In genomic region chr10:97028126-97028831, GRCh38 we compare ENCODE assay signal across 17 cellular contexts.
DNase-seq lines count a peak whose midpoint lies in the region; ATAC-seq and TF ChIP-seq lines count a peak whose summit lies in the region.
"Had no signal": no experiment of that assay in that cellular context is flagged by ENCODE, and none has a peak within 500 bp of the region (broad histone marks: within the 10 kb centered on the region; RNA-seq: fewer than 3 reads in every experiment).

No MANE protein-coding gene starts in this region.

- peaks cover 4% of the 10 kb centered on the region for H3K27me3 ChIP-seq in kidney epithelial cell (ENCODE audit: control insufficient read depth, insufficient read depth, low read length)
- H3K27me3 ChIP-seq: ovary, sigmoid colon, upper lobe of left lung had no signal

- TF ChIP-seq CTCF in AG09309 (IDR thresholded peaks at IDR 0.05; ENCODE audit: control insufficient read depth, insufficient read depth, low read depth, low read length, missing control alignments): no peak
- TF ChIP-seq CTCF in kidney epithelial cell (IDR thresholded peaks at IDR 0.05; ENCODE audit: insufficient read depth, low read length, poor library complexity, severe bottlenecking): no peak

- no peak for ATAC-seq in HG02571 (IDR thresholded peaks at IDR 0.05; ENCODE audit: unreplicated experiment)
- ATAC-seq: stimulated activated naive CD8-positive, alpha-beta T cell treated with anti-CD3 and anti-CD28 coated beads, Interleukin-15, amount 100 ng/mL, for 72 hours had no signal

- no peak overlapping the region for H3K4me3 ChIP-seq in AG09309 (ENCODE audit: control insufficient read depth, low read depth, low read length)
- H3K4me3 ChIP-seq in kidney epithelial cell (ENCODE audit: low read depth, low read length): no peak overlapping the region
- H3K4me3 ChIP-seq: ovary, sigmoid colon, upper lobe of left lung had no signal

- no peaks in the 10 kb centered on the region for H3K36me3 ChIP-seq in kidney epithelial cell (ENCODE audit: control insufficient read depth, insufficient read depth, low read length)
- H3K36me3 ChIP-seq: ovary, sigmoid colon, upper lobe of left lung had no signal

- DNase-seq in AG09309 (ENCODE audit: low read depth): peak; percentile 46
- peak; percentile 29 for DNase-seq in HS-5 (ENCODE audit: low read depth)
- DNase-seq in astrocyte of the hippocampus (ENCODE audit: low read depth, low spot score): peak; percentile 61
- peak; percentile 32 for DNase-seq in kidney epithelial cell (ENCODE audit: low read depth)
- no peak for DNase-seq in activated CD4-positive, alpha-beta T cell treated with anti-CD3 and anti-CD28 coated beads, Interleukin-2, amount 50 U/mL, for 4 hours
- no peak for DNase-seq in GM03348 (ENCODE audit: low spot score)
- no peak for DNase-seq in activated CD4-positive, alpha-beta T cell treated with anti-CD3 and anti-CD28 coated beads for 4 hours
- DNase-seq: AML-193; amygdala; GDM1; NCI-H1417 treated with DMSO at 0.1 percent for 48 hours; ovary; sigmoid colon; stimulated activated CD4-positive, alpha-beta T cell treated with anti-CD3 and anti-CD28 coated beads, Interleukin-1b, Interleukin-23, amount 100 ng/mL, for 48 hours; stimulated activated naive CD8-positive, alpha-beta T cell treated with anti-CD3 and anti-CD28 coated beads, Interleukin-15, amount 100 ng/mL, for 72 hours; upper lobe of left lung had no signal

Comparison
In these comparisons a context has a peak if more than half of its experiments do, and no peak if none do; other contexts are left out.
1. DNase-seq: peak in AG09309 (single experiment), HS-5 (single experiment), astrocyte of the hippocampus (single experiment) and kidney epithelial cell (single experiment); none in activated CD4-positive, alpha-beta T cell treated with anti-CD3 and anti-CD28 coated beads, Interleukin-2, amount 50 U/mL, for 4 hours (0 of 2), GM03348 (single experiment) and activated CD4-positive, alpha-beta T cell treated with anti-CD3 and anti-CD28 coated beads for 4 hours (0 of 2).